17 cellular contexts compared by ENCODE assay signal in genomic region chr11:126450198-126450597, GRCh38.
"Had no signal": no experiment of that assay in that cellular context is flagged by ENCODE, and none has a peak within 500 bp of the region (broad histone marks: within the 10 kb centered on the region; RNA-seq: fewer than 3 reads in every experiment).

No MANE protein-coding gene starts in this region.

- H3K4me3 ChIP-seq: esophagus muscularis mucosa, gastroesophageal sphincter, ovary, right atrium auricular region, stomach, thoracic aorta, transverse colon had no signal

- ATAC-seq: gastroesophageal sphincter, left colon had no signal

- H3K27me3 ChIP-seq: ovary, right atrium auricular region had no signal

- H3K36me3 ChIP-seq: esophagus muscularis mucosa, gastroesophageal sphincter, ovary, right atrium auricular region, stomach, thoracic aorta, transverse colon had no signal

- H3K9me3 ChIP-seq: esophagus muscularis mucosa, gastroesophageal sphincter, ovary, right atrium auricular region, stomach, thoracic aorta, transverse colon had no signal

- DNase-seq: effector memory CD4-positive, alpha-beta T cell; left colon; naive thymus-derived CD4-positive, alpha-beta T cell; nucleus accumbens; ovary; small intestine; stimulated activated CD4-positive, alpha-beta T cell treated with anti-CD3 and anti-CD28 coated beads, Interleukin-12 subunit alpha, Interleukin-12 subunit beta, amount 100 ng/mL, for 4 hours; stimulated activated naive CD4-positive, alpha-beta T cell; stomach; substantia nigra; transverse colon had no signal

- H3K36me3 Mint-ChIP-seq: naive thymus-derived CD4-positive, alpha-beta T cell had no signal

- FAIRE-seq: endometrium, small intestine had no signal

- H3K27ac ChIP-seq: epithelial cell of prostate, esophagus muscularis mucosa, gastroesophageal sphincter, ovary, right atrium auricular region, stomach, thoracic aorta, transverse colon had no signal

- H3K4me1 ChIP-seq: right atrium auricular region, transverse colon had no signal

- H3K4me3 Mint-ChIP-seq: naive thymus-derived CD4-positive, alpha-beta T cell had no signal
